In the genomic region with DNA sequence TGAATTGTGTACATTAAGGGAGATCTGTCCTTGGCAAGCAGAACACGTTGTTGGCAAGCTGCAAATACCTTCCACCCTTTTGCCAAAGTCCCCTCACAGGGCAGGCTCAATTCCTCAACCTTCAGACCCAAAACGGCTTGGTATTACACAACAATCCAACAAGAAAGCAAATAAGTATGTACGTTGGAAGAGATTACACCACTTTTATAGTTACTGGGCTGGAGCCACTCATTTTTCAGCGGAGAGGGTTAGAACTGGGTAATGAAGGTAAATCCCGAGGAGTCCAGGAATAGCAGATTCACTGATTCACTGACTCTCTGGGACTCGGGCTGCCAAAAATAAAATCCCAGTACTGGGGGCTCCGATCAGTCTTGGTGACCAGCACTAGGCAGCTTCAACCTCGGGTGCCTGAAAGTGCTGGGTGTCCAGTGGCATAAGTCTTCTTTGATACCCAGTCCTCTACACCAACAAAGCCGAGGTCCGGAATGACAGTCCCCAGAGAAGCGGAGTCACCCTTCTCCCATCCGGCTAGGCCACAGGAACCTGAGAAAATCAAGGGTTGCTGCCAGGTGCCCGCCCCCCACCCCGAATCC, we compare ENCODE assay signal across 8 cellular contexts. TPM values are rescaled to one million over a fixed set of nuclear protein-coding genes. Genes with fewer than 3 reads are reported as not detected.
DNase-seq lines count a peak whose midpoint lies in the region; ATAC-seq and TF ChIP-seq lines count a peak whose summit lies in the region.

No MANE protein-coding gene starts in this region.

- peak; percentile 5 for ATAC-seq in GM21367 (IDR thresholded peaks at IDR 0.05; ENCODE audit: unreplicated experiment)
- ATAC-seq in upper lobe of right lung, result no peak

- peaks cover 18% of the 10 kb centered on the region for H4K20me1 ChIP-seq in Loucy (ENCODE audit: insufficient read depth, low read length, poor library complexity, severe bottlenecking)

- H3K4me3 ChIP-seq in Loucy (ENCODE audit: low read length, poor library complexity, severe bottlenecking) (peak overlapping the region; percentile 82), coronary artery (peak overlapping the region; percentile 78), upper lobe of right lung (peak overlapping the region; percentile 68)

- peaks cover 32% of the 10 kb centered on the region for H3K79me2 ChIP-seq in Loucy (ENCODE audit: insufficient read depth, low read length)

- intact Hi-C loops in upper lobe of right lung (cut with DNase I), result no loop called here

- peak overlapping the region; percentile 90; the same call in 1 of the 2 replicates for H2AFZ ChIP-seq in Loucy (ENCODE audit: low read length)

- peak overlapping the region; percentile 87 for H3K9ac ChIP-seq in Loucy (ENCODE audit: low read depth, low read length, poor library complexity, severe bottlenecking)

- DNase-seq in AG20443 (ENCODE audit: low spot score) (peak; percentile 20), coronary artery (ENCODE audit: low spot score) (peak; percentile 74), lung microvascular endothelial cell (ENCODE audit: low read depth in 2 of 2) (peak; percentile 7 to 8), upper lobe of right lung (no peak), ureter (ENCODE audit: low spot score) (no peak)
- DNase-seq in stimulated activated CD4-positive, alpha-beta T cell treated with anti-CD3 and anti-CD28 coated beads, Interleukin-2, amount 100 ng/mL, for 24 hours, result no peak

- H3K9me3 ChIP-seq in Loucy (ENCODE audit: insufficient read depth, low read depth, low read length) (no peaks in the 10 kb centered on the region), upper lobe of right lung (no peaks in the 10 kb centered on the region)

- peak overlapping the region in 1 of 2 donors; percentile 91 for H3K27ac ChIP-seq in coronary artery
- H3K27ac ChIP-seq in upper lobe of right lung, result peak overlapping the region; percentile 80

- no peaks in the 10 kb centered on the region for H3K36me3 ChIP-seq in Loucy (ENCODE audit: insufficient read depth, low read length)
- no peaks in the 10 kb centered on the region for H3K36me3 ChIP-seq in upper lobe of right lung

- TF ChIP-seq CTCF in Loucy (conservative IDR thresholded peaks at IDR 0.05; ENCODE audit: low read length) (no peak), coronary artery (IDR thresholded peaks at IDR 0.05) (no peak), upper lobe of right lung (IDR thresholded peaks at IDR 0.05) (no peak)

- H3K9me2 ChIP-seq in Loucy (replicated peaks; ENCODE audit: low read depth, low read length), result no peaks in the 10 kb centered on the region

- no peaks in the 10 kb centered on the region for H3K27me3 ChIP-seq in Loucy (ENCODE audit: insufficient read depth, low read length, poor library complexity, severe bottlenecking)
- no peaks in the 10 kb centered on the region for H3K27me3 ChIP-seq in upper lobe of right lung

- H3K4me2 ChIP-seq in Loucy (ENCODE audit: low read depth, low read length, poor library complexity, severe bottlenecking), result peak overlapping the region; percentile 79

- H3F3A ChIP-seq in Loucy (ENCODE audit: low read depth), result no peaks in the 10 kb centered on the region

- peaks cover 7% of the 10 kb centered on the region for H3K4me1 ChIP-seq in Loucy (ENCODE audit: insufficient read depth, low read length, poor library complexity, severe bottlenecking)
- no peaks in the 10 kb centered on the region for H3K4me1 ChIP-seq in upper lobe of right lung

RNA-seq across cellular contexts. Expression of a gene that starts 0.6 kb away (rescaled TPM):
- 2.2 and 2.6 TPM in 2 replicates for total RNA-seq in lung microvascular endothelial cell
- 6.4 TPM for total RNA-seq in upper lobe of right lung
- total RNA-seq in ureter, result 16.7 TPM

RNA-seq across cellular contexts. Expression of a gene that starts 38.0 kb away (rescaled TPM):
- total RNA-seq in lung microvascular endothelial cell (not detected in 2 replicates), upper lobe of right lung (34.1 TPM), ureter (7.9 TPM)

RNA-seq across cellular contexts. Expression of a gene that starts 42.9 kb away (rescaled TPM):
- total RNA-seq in lung microvascular endothelial cell, result 208 and 241 TPM in 2 replicates
- total RNA-seq in upper lobe of right lung, result 133 TPM
- 427 TPM for total RNA-seq in ureter

RNA-seq across cellular contexts. Expression of a gene that starts 56.8 kb away (rescaled TPM):
- total RNA-seq in lung microvascular endothelial cell (under 0.01 TPM in 1 of 2 replicates, not detected in the other), upper lobe of right lung (not detected), ureter (0.18 TPM)

RNA-seq across cellular contexts. Expression of a gene that starts 59.8 kb away (rescaled TPM):
- total RNA-seq in lung microvascular endothelial cell (16.9 and 19.2 TPM in 2 replicates), upper lobe of right lung (46.3 TPM), ureter (13.7 TPM)

Comparison
In these comparisons a context has a peak if more than half of its experiments do, and no peak if none do; other contexts are left out.
1. DNase-seq: peak in AG20443 (single experiment), coronary artery (single experiment) and lung microvascular endothelial cell (2 of 2); none in upper lobe of right lung (single experiment), stimulated activated CD4-positive, alpha-beta T cell treated with anti-CD3 and anti-CD28 coated beads, Interleukin-2, amount 100 ng/mL, for 24 hours (0 of 2) and ureter (single experiment).
2. Peak in every context shown above with its lines, with median percentiles within 50 percentile points of each other: H3K4me3 ChIP-seq.